1 cellular context compared by ENCODE assay signal in the genomic region with DNA sequence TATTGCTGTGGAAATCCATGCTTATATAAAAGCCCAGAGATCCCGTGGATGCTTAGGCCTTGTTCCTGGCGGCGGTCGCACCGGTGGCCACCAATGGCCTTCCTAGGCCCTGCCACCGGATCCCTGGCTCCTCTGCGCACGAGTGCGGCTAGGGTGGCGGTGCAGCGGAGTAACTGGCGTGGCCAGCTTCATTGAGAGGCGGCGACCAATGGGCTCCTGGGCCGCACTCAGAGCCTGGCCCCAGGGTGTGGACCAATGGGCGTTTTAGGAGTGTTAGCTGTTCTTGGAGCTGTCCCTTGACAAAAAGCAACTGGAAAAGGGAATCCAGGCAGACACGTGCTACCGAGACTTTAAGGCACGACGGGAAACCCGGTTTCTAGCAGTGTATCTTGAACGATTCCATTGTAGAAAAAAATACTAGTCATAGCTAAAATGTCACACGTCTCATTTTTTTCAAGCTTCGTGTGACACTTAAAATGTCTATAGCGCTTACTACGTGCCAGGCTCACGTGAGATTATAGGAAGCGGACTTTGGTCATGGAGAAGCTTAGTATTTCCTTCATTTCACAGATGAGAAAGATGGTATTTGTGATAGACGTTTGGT.
TF ChIP-seq lines count a peak whose summit lies in the region.

No MANE protein-coding gene starts in this region.

TF ChIP-seq in HepG2, 621 proteins besides CTCF, POLR2A, EP300 and RAD21 (continued from another document and continues in another):
- TF ChIP-seq ZNF224 (CRISPR knock-in tag; IDR thresholded peaks at IDR 0.05) (0 out of 2 replicates have a peak, but pooled peaks have one; percentile 47), ZNF772 (CRISPR knock-in tag; IDR thresholded peaks at IDR 0.05) (no peak), CBX1 (IDR thresholded peaks at IDR 0.05; ENCODE audit: low read depth) (no peak), ZNF234 (CRISPR knock-in tag; conservative IDR thresholded peaks at IDR 0.05) (0 out of 2 replicates have a peak, but pooled peaks have one; percentile 68), ZMYM3 (CRISPR knock-in tag; IDR thresholded peaks at IDR 0.05) (no peak), CBX5 (CRISPR knock-in tag; IDR thresholded peaks at IDR 0.05; ENCODE audit: borderline replicate concordance) (peak; percentile 64; the same call in 1 of the 2 replicates), ZNF547 (CRISPR knock-in tag; IDR thresholded peaks at IDR 0.05) (no peak), PCBP2 (optimal IDR thresholded peaks at IDR 0.05; ENCODE audit: low read depth, low read length, poor library complexity, severe bottlenecking) (no peak), XRCC5 (optimal IDR thresholded peaks at IDR 0.05; ENCODE audit: low read length) (no peak), ZNF557 (CRISPR knock-in tag; IDR thresholded peaks at IDR 0.05) (no peak), FOXM1 (CRISPR knock-in tag; IDR thresholded peaks at IDR 0.05) (no peak), SATB2 (CRISPR knock-in tag; IDR thresholded peaks at IDR 0.05) (no peak), E2F2 (CRISPR knock-in tag; IDR thresholded peaks at IDR 0.05; ENCODE audit: borderline replicate concordance) (no peak), GATAD2A (CRISPR knock-in tag; IDR thresholded peaks at IDR 0.05) (peak; percentile 61; the same call in 1 of the 2 replicates), MTA1 (CRISPR knock-in tag; IDR thresholded peaks at IDR 0.05; ENCODE audit: borderline replicate concordance) (no peak), SP4 (CRISPR knock-in tag; IDR thresholded peaks at IDR 0.05) (no peak; the same call in 1 of the 2 replicates), MIER3 (CRISPR knock-in tag; IDR thresholded peaks at IDR 0.05; ENCODE audit: borderline replicate concordance) (no peak), THAP7 (CRISPR knock-in tag; IDR thresholded peaks at IDR 0.05) (no peak), CBFB (CRISPR knock-in tag; IDR thresholded peaks at IDR 0.05) (0 out of 2 replicates have a peak, but pooled peaks have one; percentile 32), SRSF1 (optimal IDR thresholded peaks at IDR 0.05; ENCODE audit: low read depth, low read length) (no peak), BHLHE40 (IDR thresholded peaks at IDR 0.05; ENCODE audit: low read length) (peak; percentile 79), ARNT (IDR thresholded peaks at IDR 0.05) (no peak), ZFYVE20 (CRISPR knock-in tag; IDR thresholded peaks at IDR 0.05; ENCODE audit: borderline replicate concordance, low read depth) (no peak), SNAPC5 (CRISPR knock-in tag; IDR thresholded peaks at IDR 0.05; ENCODE audit: borderline replicate concordance) (no peak), SKI (IDR thresholded peaks at IDR 0.05; ENCODE audit: partially characterized antibody) (no peak), ELF1 (CRISPR knock-in tag; IDR thresholded peaks at IDR 0.05) (no peak), MXD1 (CRISPR knock-in tag; IDR thresholded peaks at IDR 0.05) (no peak), ZNF615 (CRISPR knock-in tag; IDR thresholded peaks at IDR 0.05; ENCODE audit: borderline replicate concordance) (no peak), NFE2L1 (CRISPR knock-in tag; IDR thresholded peaks at IDR 0.05; ENCODE audit: borderline replicate concordance) (no peak), SOX5 (CRISPR knock-in tag; IDR thresholded peaks at IDR 0.05; ENCODE audit: borderline replicate concordance) (no peak), ZNF512B (CRISPR knock-in tag; IDR thresholded peaks at IDR 0.05; ENCODE audit: borderline replicate concordance) (no peak), ZNF607 (CRISPR knock-in tag; IDR thresholded peaks at IDR 0.05; ENCODE audit: borderline replicate concordance) (no peak), ATF7 (IDR thresholded peaks at IDR 0.05) (no peak), ATF7 (CRISPR knock-in tag; IDR thresholded peaks at IDR 0.05) (no peak), STAT5B (CRISPR knock-in tag; IDR thresholded peaks at IDR 0.05) (no peak), ZEB1 (IDR thresholded peaks at IDR 0.05; ENCODE audit: insufficient replicate concordance, low read depth) (no peak), GABPA (IDR thresholded peaks at IDR 0.05; ENCODE audit: low read depth, low read length) (no peak), GABPA (CRISPR knock-in tag; IDR thresholded peaks at IDR 0.05; ENCODE audit: low read depth) (no peak), ZNF841 (CRISPR knock-in tag; IDR thresholded peaks at IDR 0.05; ENCODE audit: borderline replicate concordance) (no peak)
- TF ChIP-seq, protein P1, sequence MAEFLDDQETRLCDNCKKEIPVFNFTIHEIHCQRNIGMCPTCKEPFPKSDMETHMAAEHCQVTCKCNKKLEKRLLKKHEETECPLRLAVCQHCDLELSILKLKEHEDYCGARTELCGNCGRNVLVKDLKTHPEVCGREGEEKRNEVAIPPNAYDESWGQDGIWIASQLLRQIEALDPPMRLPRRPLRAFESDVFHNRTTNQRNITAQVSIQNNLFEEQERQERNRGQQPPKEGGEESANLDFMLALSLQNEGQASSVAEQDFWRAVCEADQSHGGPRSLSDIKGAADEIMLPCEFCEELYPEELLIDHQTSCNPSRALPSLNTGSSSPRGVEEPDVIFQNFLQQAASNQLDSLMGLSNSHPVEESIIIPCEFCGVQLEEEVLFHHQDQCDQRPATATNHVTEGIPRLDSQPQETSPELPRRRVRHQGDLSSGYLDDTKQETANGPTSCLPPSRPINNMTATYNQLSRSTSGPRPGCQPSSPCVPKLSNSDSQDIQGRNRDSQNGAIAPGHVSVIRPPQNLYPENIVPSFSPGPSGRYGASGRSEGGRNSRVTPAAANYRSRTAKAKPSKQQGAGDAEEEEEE (CRISPR knock-in tag; IDR thresholded peaks at IDR 0.05; ENCODE audit: borderline replicate concordance): no peak
- TF ChIP-seq, protein P2, sequence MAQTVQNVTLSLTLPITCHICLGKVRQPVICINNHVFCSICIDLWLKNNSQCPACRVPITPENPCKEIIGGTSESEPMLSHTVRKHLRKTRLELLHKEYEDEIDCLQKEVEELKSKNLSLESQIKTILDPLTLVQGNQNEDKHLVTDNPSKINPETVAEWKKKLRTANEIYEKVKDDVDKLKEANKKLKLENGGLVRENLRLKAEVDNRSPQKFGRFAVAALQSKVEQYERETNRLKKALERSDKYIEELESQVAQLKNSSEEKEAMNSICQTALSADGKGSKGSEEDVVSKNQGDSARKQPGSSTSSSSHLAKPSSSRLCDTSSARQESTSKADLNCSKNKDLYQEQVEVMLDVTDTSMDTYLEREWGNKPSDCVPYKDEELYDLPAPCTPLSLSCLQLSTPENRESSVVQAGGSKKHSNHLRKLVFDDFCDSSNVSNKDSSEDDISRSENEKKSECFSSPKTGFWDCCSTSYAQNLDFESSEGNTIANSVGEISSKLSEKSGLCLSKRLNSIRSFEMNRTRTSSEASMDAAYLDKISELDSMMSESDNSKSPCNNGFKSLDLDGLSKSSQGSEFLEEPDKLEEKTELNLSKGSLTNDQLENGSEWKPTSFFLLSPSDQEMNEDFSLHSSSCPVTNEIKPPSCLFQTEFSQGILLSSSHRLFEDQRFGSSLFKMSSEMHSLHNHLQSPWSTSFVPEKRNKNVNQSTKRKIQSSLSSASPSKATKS (CRISPR knock-in tag; IDR thresholded peaks at IDR 0.05): no peak
- TF ChIP-seq, protein P3, sequence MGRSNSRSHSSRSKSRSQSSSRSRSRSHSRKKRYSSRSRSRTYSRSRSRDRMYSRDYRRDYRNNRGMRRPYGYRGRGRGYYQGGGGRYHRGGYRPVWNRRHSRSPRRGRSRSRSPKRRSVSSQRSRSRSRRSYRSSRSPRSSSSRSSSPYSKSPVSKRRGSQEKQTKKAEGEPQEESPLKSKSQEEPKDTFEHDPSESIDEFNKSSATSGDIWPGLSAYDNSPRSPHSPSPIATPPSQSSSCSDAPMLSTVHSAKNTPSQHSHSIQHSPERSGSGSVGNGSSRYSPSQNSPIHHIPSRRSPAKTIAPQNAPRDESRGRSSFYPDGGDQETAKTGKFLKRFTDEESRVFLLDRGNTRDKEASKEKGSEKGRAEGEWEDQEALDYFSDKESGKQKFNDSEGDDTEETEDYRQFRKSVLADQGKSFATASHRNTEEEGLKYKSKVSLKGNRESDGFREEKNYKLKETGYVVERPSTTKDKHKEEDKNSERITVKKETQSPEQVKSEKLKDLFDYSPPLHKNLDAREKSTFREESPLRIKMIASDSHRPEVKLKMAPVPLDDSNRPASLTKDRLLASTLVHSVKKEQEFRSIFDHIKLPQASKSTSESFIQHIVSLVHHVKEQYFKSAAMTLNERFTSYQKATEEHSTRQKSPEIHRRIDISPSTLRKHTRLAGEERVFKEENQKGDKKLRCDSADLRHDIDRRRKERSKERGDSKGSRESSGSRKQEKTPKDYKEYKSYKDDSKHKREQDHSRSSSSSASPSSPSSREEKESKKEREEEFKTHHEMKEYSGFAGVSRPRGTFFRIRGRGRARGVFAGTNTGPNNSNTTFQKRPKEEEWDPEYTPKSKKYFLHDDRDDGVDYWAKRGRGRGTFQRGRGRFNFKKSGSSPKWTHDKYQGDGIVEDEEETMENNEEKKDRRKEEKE (IDR thresholded peaks at IDR 0.05): no peak
- TF ChIP-seq, protein P4, sequence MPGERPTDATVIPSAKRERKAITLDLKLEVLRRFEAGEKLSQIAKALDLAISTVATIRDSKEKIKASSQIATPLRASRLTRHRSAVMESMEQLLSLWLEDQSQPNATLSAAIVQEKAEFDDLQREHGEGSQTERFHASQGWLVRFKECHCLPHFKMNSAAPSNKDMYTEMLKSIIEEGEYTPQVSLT (CRISPR knock-in tag; IDR thresholded peaks at IDR 0.05; ENCODE audit: borderline replicate concordance, low read depth): no peak
- TF ChIP-seq, protein P5, sequence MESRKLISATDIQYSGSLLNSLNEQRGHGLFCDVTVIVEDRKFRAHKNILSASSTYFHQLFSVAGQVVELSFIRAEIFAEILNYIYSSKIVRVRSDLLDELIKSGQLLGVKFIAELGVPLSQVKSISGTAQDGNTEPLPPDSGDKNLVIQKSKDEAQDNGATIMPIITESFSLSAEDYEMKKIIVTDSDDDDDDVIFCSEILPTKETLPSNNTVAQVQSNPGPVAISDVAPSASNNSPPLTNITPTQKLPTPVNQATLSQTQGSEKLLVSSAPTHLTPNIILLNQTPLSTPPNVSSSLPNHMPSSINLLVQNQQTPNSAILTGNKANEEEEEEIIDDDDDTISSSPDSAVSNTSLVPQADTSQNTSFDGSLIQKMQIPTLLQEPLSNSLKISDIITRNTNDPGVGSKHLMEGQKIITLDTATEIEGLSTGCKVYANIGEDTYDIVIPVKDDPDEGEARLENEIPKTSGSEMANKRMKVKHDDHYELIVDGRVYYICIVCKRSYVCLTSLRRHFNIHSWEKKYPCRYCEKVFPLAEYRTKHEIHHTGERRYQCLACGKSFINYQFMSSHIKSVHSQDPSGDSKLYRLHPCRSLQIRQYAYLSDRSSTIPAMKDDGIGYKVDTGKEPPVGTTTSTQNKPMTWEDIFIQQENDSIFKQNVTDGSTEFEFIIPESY (CRISPR knock-in tag; IDR thresholded peaks at IDR 0.05): no peak
